In the genomic region with DNA sequence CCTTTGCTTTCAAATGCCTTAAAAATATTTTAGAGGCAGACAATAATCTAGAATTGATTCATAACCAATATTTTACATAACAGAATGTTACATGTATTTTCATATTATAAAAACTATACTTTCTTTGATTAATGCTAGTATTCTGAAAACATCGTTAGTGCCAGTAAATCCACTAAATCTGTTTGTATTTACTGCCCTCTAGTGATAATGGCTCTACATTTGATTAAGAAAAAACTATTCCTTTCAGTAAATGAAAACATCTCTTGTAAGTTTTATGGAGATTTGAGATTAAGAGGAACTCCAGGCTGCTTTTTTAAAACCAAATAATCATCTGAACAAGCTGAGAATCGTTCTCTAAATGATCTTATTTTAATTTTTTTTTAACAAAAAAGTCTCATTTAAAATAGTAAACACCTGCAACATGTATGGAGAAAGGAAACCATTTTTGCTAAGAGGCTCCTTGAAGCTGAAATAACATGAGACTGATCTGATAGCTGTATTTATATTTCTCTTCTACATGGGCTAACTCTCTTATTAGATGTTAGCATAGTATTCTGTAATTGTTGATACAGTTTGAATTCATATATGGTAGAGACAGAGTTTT, we compare ENCODE assay signal across 8 cellular contexts.
DNase-seq lines count a peak whose midpoint lies in the region; ATAC-seq and TF ChIP-seq lines count a peak whose summit lies in the region.

No MANE protein-coding gene starts in this region.

- H3K9me3 ChIP-seq in GM23248 (ENCODE audit: low read depth) (no peaks in the 10 kb centered on the region), hepatocyte (ENCODE audit: low read depth) (no peaks in the 10 kb centered on the region)

- H3K36me3 ChIP-seq in GM23248 (ENCODE audit: low read depth), result no peaks in the 10 kb centered on the region
- no peaks in the 10 kb centered on the region for H3K36me3 ChIP-seq in hepatocyte (replicated peaks; ENCODE audit: insufficient read depth, low read depth)

- in situ Hi-C loops in GM23248 (cut with MboI), result loop anchor here (10.0 kb wide), 1 partner anchor 113 kb away; no protein-coding TSS in a partner anchor

- H2AFZ ChIP-seq in GM23248 (no peak overlapping the region), hepatocyte (no peak overlapping the region)

- H3K4me1 ChIP-seq in GM23248 (ENCODE audit: insufficient read depth) (no peaks in the 10 kb centered on the region), hepatocyte (ENCODE audit: insufficient read depth) (no peaks in the 10 kb centered on the region)

- H3K4me3 ChIP-seq in GM23248, result no peak overlapping the region
- no peak overlapping the region for H3K4me3 ChIP-seq in hepatocyte

- H3K36me3 Mint-ChIP-seq in activated naive CD8-positive, alpha-beta T cell treated with anti-CD3 and anti-CD28 coated beads for 36 hours, result peaks cover 24% of the 10 kb centered on the region

- H4K20me1 ChIP-seq in GM23248 (ENCODE audit: insufficient read depth) (no peaks in the 10 kb centered on the region), hepatocyte (ENCODE audit: insufficient read depth, poor library complexity, severe bottlenecking) (no peaks in the 10 kb centered on the region)

- H3K9me2 ChIP-seq in GM23248 (ENCODE audit: insufficient read depth), result no peaks in the 10 kb centered on the region
- no peaks in the 10 kb centered on the region for H3K9me2 ChIP-seq in hepatocyte (replicated peaks; ENCODE audit: insufficient read depth)

- peaks cover 84% of the 10 kb centered on the region for H3K79me2 ChIP-seq in GM23248 (ENCODE audit: insufficient read depth)
- H3K79me2 ChIP-seq in hepatocyte, result peaks cover 72% of the 10 kb centered on the region

- no peak overlapping the region for H3K9ac ChIP-seq in GM23248

- DNase-seq in AG08395 (ENCODE audit: low spot score) (peak; percentile 45), GM23248 (peak; percentile 54), hepatocyte (ENCODE audit: low spot score) (no peak)
- DNase-seq in activated naive CD8-positive, alpha-beta T cell treated with anti-CD3 and anti-CD28 coated beads for 36 hours, result no peak

- no peaks in the 10 kb centered on the region for H3K27me3 Mint-ChIP-seq in activated naive CD8-positive, alpha-beta T cell treated with anti-CD3 and anti-CD28 coated beads for 36 hours

- no peak overlapping the region for H3K27ac Mint-ChIP-seq in activated naive CD8-positive, alpha-beta T cell treated with anti-CD3 and anti-CD28 coated beads for 36 hours

- H3K9me3 Mint-ChIP-seq in activated naive CD8-positive, alpha-beta T cell treated with anti-CD3 and anti-CD28 coated beads for 36 hours, result peaks cover 12% of the 10 kb centered on the region

- H3K27me3 ChIP-seq in GM23248 (replicated peaks; ENCODE audit: insufficient read depth) (no peaks in the 10 kb centered on the region), hepatocyte (no peaks in the 10 kb centered on the region)

- TF ChIP-seq CTCF in hepatocyte (IDR thresholded peaks at IDR 0.05; ENCODE audit: poor library complexity), result peak; percentile 56

- no peaks in the 10 kb centered on the region for H3F3A ChIP-seq in GM23248 (ENCODE audit: insufficient read depth)

- no peak overlapping the region for H3K4me3 Mint-ChIP-seq in activated naive CD8-positive, alpha-beta T cell treated with anti-CD3 and anti-CD28 coated beads for 36 hours

- 6 to 7% methylated on average over 2 of the region's 2 CpGs for WGBS in GM23248 (ENCODE audit: low coverage in 1 of 2, low lambda C conversion rate in 2 of 2, missing lambda C conversion rate in 2 of 2), 2 experiments
- WGBS in hepatocyte (ENCODE audit: low lambda C conversion rate, missing lambda C conversion rate), result 8% methylated on average over 2 of the region's 2 CpGs

- no peak overlapping the region for H3K4me2 ChIP-seq in GM23248 (ENCODE audit: unreplicated experiment)
- H3K4me2 ChIP-seq in hepatocyte, result no peak overlapping the region

- ATAC-seq in SK-N-SH treated with all-trans-retinoic acid at 6 μM for 48 hours, result 0 out of 3 replicates have a peak, but pooled peaks have one; percentile 47
- no peak for ATAC-seq in GM21381 (IDR thresholded peaks at IDR 0.05; ENCODE audit: unreplicated experiment)
- no peak for ATAC-seq in GM21447 (IDR thresholded peaks at IDR 0.05; ENCODE audit: unreplicated experiment)
- ATAC-seq in GM18502 (IDR thresholded peaks at IDR 0.05; ENCODE audit: poor library complexity, unreplicated experiment), result no peak

- peaks cover 50% of the 10 kb centered on the region for H3K4me1 Mint-ChIP-seq in activated naive CD8-positive, alpha-beta T cell treated with anti-CD3 and anti-CD28 coated beads for 36 hours

- H3K27ac ChIP-seq in GM23248, result no peak overlapping the region
- H3K27ac ChIP-seq in hepatocyte, result no peak overlapping the region

TF ChIP-seq in SK-N-SH treated with all-trans-retinoic acid at 6 μM for 48 hours, 23 proteins besides CTCF, POLR2A, EP300 and RAD21 (continues in another document):
- TF ChIP-seq PPARA (CRISPR knock-in tag; IDR thresholded peaks at IDR 0.05; ENCODE audit: borderline replicate concordance) (no peak), ARNTL (CRISPR knock-in tag; IDR thresholded peaks at IDR 0.05; ENCODE audit: borderline replicate concordance, low read depth) (no peak), ZNF8 (CRISPR knock-in tag; IDR thresholded peaks at IDR 0.05) (no peak), ISL1 (CRISPR knock-in tag; IDR thresholded peaks at IDR 0.05) (no peak), OSR1 (CRISPR knock-in tag; IDR thresholded peaks at IDR 0.05) (no peak), RARB (CRISPR knock-in tag; IDR thresholded peaks at IDR 0.05) (no peak), ESRRG (CRISPR knock-in tag; IDR thresholded peaks at IDR 0.05) (no peak), CSDC2 (CRISPR knock-in tag; IDR thresholded peaks at IDR 0.05) (no peak), ZFP30 (CRISPR knock-in tag; IDR thresholded peaks at IDR 0.05) (no peak), GLIS3 (CRISPR knock-in tag; IDR thresholded peaks at IDR 0.05) (no peak)
- TF ChIP-seq, protein P1, sequence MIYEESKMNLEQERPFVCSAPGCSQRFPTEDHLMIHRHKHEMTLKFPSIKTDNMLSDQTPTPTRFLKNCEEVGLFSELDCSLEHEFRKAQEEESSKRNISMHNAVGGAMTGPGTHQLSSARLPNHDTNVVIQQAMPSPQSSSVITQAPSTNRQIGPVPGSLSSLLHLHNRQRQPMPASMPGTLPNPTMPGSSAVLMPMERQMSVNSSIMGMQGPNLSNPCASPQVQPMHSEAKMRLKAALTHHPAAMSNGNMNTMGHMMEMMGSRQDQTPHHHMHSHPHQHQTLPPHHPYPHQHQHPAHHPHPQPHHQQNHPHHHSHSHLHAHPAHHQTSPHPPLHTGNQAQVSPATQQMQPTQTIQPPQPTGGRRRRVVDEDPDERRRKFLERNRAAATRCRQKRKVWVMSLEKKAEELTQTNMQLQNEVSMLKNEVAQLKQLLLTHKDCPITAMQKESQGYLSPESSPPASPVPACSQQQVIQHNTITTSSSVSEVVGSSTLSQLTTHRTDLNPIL (CRISPR knock-in tag; IDR thresholded peaks at IDR 0.05; ENCODE audit: low read depth), result no peak
- TF ChIP-seq, protein P2, sequence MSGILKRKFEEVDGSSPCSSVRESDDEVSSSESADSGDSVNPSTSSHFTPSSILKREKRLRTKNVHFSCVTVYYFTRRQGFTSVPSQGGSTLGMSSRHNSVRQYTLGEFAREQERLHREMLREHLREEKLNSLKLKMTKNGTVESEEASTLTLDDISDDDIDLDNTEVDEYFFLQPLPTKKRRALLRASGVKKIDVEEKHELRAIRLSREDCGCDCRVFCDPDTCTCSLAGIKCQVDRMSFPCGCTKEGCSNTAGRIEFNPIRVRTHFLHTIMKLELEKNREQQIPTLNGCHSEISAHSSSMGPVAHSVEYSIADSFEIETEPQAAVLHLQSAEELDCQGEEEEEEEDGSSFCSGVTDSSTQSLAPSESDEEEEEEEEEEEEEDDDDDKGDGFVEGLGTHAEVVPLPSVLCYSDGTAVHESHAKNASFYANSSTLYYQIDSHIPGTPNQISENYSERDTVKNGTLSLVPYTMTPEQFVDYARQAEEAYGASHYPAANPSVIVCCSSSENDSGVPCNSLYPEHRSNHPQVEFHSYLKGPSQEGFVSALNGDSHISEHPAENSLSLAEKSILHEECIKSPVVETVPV (CRISPR knock-in tag; IDR thresholded peaks at IDR 0.05), result no peak
- TF ChIP-seq, protein P3, sequence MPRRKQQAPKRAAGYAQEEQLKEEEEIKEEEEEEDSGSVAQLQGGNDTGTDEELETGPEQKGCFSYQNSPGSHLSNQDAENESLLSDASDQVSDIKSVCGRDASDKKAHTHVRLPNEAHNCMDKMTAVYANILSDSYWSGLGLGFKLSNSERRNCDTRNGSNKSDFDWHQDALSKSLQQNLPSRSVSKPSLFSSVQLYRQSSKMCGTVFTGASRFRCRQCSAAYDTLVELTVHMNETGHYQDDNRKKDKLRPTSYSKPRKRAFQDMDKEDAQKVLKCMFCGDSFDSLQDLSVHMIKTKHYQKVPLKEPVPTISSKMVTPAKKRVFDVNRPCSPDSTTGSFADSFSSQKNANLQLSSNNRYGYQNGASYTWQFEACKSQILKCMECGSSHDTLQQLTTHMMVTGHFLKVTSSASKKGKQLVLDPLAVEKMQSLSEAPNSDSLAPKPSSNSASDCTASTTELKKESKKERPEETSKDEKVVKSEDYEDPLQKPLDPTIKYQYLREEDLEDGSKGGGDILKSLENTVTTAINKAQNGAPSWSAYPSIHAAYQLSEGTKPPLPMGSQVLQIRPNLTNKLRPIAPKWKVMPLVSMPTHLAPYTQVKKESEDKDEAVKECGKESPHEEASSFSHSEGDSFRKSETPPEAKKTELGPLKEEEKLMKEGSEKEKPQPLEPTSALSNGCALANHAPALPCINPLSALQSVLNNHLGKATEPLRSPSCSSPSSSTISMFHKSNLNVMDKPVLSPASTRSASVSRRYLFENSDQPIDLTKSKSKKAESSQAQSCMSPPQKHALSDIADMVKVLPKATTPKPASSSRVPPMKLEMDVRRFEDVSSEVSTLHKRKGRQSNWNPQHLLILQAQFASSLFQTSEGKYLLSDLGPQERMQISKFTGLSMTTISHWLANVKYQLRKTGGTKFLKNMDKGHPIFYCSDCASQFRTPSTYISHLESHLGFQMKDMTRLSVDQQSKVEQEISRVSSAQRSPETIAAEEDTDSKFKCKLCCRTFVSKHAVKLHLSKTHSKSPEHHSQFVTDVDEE (CRISPR knock-in tag; IDR thresholded peaks at IDR 0.05), result no peak
- TF ChIP-seq, protein P4, sequence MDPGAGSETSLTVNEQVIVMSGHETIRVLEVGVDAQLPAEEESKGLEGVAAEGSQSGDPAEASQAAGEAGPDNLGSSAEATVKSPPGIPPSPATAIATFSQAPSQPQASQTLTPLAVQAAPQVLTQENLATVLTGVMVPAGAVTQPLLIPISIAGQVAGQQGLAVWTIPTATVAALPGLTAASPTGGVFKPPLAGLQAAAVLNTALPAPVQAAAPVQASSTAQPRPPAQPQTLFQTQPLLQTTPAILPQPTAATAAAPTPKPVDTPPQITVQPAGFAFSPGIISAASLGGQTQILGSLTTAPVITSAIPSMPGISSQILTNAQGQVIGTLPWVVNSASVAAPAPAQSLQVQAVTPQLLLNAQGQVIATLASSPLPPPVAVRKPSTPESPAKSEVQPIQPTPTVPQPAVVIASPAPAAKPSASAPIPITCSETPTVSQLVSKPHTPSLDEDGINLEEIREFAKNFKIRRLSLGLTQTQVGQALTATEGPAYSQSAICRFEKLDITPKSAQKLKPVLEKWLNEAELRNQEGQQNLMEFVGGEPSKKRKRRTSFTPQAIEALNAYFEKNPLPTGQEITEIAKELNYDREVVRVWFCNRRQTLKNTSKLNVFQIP (CRISPR knock-in tag; IDR thresholded peaks at IDR 0.05; ENCODE audit: borderline replicate concordance, low read depth), result no peak

Comparison
In these comparisons a context has a peak if more than half of its experiments do, and no peak if none do; other contexts are left out.
1. DNase-seq: peak in AG08395 (single experiment) and GM23248 (single experiment); none in hepatocyte (single experiment) and activated naive CD8-positive, alpha-beta T cell treated with anti-CD3 and anti-CD28 coated beads for 36 hours (single experiment).